ENCODE assay signal across 8 cellular contexts in the genomic region with DNA sequence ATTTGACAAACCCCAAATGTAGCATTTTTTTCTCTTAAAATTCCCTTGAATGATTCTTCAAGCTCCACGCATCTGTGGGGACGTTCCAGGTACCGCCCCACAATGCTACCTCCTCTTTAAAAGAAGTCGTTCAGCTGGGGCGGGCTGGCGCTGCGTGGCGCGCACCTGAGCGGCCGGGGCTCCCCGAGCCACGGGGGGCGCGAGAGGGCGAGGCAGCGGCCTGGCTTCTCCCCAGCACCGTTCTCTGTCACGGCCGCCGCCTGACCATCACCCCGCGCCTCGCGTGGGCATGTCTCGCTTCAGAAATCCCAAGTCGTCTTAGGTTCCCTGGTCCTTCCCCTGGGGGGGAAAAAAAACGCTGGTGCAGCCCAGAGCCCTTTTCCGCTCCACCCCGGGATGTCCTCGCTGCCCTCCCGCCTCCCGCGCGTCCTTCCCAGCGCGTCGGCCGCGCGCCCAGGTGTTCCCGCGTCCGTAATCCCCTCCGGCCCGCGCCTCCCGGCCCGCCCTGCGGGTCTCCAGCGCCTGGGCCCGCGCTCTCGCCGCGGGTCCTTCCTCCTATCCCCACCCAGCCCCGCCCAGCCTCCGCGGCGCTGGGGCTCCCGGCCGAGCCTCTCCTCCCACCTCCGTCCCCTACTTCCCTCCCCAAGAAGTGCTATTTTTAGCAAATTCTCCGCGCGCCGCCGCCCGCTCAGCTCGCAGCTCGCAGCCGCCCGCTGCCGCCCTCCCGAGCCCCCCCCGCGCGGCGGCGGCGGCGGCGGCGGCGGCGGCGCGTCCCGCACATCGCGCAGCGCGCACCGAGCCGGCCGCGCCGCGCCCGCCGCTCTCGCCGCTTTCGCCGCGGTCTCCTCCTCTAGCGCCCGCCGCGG. TPM values are rescaled to one million over a fixed set of nuclear protein-coding genes. Genes with fewer than 3 reads are reported as not detected.
DNase-seq lines count a peak whose midpoint lies in the region; ATAC-seq and TF ChIP-seq lines count a peak whose summit lies in the region.

No MANE protein-coding gene starts in this region.

- ATAC-seq in activated CD4-positive, CD25-positive, alpha-beta regulatory T cell treated with anti-CD3 and anti-CD28 coated beads, Interleukin-2, amount 50 U/mL, for 24 hours: no peak
- ATAC-seq in GM21737 (IDR thresholded peaks at IDR 0.05; ENCODE audit: unreplicated experiment): no peak

- H3K4me1 ChIP-seq in skeletal muscle satellite cell (ENCODE audit: control insufficient read depth, insufficient read depth, low read length): peaks cover 8% of the 10 kb centered on the region

- no peaks in the 10 kb centered on the region for H3K36me3 ChIP-seq in brain microvascular endothelial cell (replicated peaks)
- no peaks in the 10 kb centered on the region for H3K36me3 ChIP-seq in skeletal muscle satellite cell (ENCODE audit: insufficient read depth, low read length)

- H3K9me3 ChIP-seq in skeletal muscle satellite cell (replicated peaks; ENCODE audit: low read length): peaks cover 9% of the 10 kb centered on the region

- peak overlapping the region; percentile 73 for H3K4me3 ChIP-seq in brain microvascular endothelial cell (ENCODE audit: low read depth, low read length)
- H3K4me3 ChIP-seq in skeletal muscle satellite cell (ENCODE audit: low read length): peak overlapping the region; percentile 77

- peak; percentile 52 for DNase-seq in activated CD8-positive, alpha-beta memory T cell treated with anti-CD3 and anti-CD28 coated beads, Interleukin-2, amount 50 U/mL, for 48 hours
- DNase-seq in activated CD8-positive, alpha-beta memory T cell treated with anti-CD3 and anti-CD28 coated beads for 24 hours: no peak
- peak; percentile 64 for DNase-seq in NCI-H146 treated with DMSO at 0.1 percent for 48 hours (lab: John Stamatoyannopoulos, UW; ENCODE audit: unreplicated experiment)
- DNase-seq in brain microvascular endothelial cell: no peak
- peak; percentile 30 for DNase-seq in iPS-NIHi7 (ENCODE audit: extremely low spot score)

- H3K4me2 ChIP-seq in skeletal muscle satellite cell (ENCODE audit: low read length): peak overlapping the region; percentile 98

- TF ChIP-seq CTCF in brain microvascular endothelial cell (IDR thresholded peaks at IDR 0.05; ENCODE audit: low read depth, low read length, missing control alignments): no peak

- peak overlapping the region; percentile 43 for H3K9ac ChIP-seq in skeletal muscle satellite cell (ENCODE audit: low read depth, low read length)

- H3K27me3 ChIP-seq in brain microvascular endothelial cell (replicated peaks) (no peaks in the 10 kb centered on the region), skeletal muscle satellite cell (ENCODE audit: control insufficient read depth, insufficient read depth, low read length) (peaks cover 40% of the 10 kb centered on the region)

- in situ Hi-C loops in brain microvascular endothelial cell (cut with HindIII; ENCODE audit: low pct_ligation_motif_present, low sequenced_read_pairs): no loop called here

- no peak overlapping the region for H3K27ac ChIP-seq in brain microvascular endothelial cell

RNA-seq across cellular contexts. Expression of gene PRPS1L1, which starts 58.8 kb away (rescaled TPM):
- not detected in 2 replicates for total RNA-seq in skeletal muscle satellite cell (2012; rRNA removed)

Comparison
In these comparisons a context has a peak if more than half of its experiments do, and no peak if none do; other contexts are left out.
1. DNase-seq: peak in activated CD8-positive, alpha-beta memory T cell treated with anti-CD3 and anti-CD28 coated beads, Interleukin-2, amount 50 U/mL, for 48 hours (single experiment), NCI-H146 treated with DMSO at 0.1 percent for 48 hours (single experiment) and iPS-NIHi7 (single experiment); none in activated CD8-positive, alpha-beta memory T cell treated with anti-CD3 and anti-CD28 coated beads for 24 hours (single experiment) and brain microvascular endothelial cell (single experiment).